Comparison of ENCODE assay signal across 1 cellular context in genomic region chr12:3078086-3078820, GRCh38.
TF ChIP-seq lines count a peak whose summit lies in the region.

No MANE protein-coding gene starts in this region.

TF ChIP-seq in IMR-90, 13 proteins besides CTCF, POLR2A, EP300 and RAD21 (continued from another document):
- TF ChIP-seq ELK1 (IDR thresholded peaks at IDR 0.05; ENCODE audit: borderline replicate concordance, low read depth, low read length) = no peak
- no peak for TF ChIP-seq CHD1 (IDR thresholded peaks at IDR 0.05; ENCODE audit: low read depth, low read length)
- no peak for TF ChIP-seq SMC3 (IDR thresholded peaks at IDR 0.05; ENCODE audit: low read depth, low read length)
- no peak for TF ChIP-seq RFX5 (IDR thresholded peaks at IDR 0.05; ENCODE audit: low read depth, low read length)
